In the genomic region with DNA sequence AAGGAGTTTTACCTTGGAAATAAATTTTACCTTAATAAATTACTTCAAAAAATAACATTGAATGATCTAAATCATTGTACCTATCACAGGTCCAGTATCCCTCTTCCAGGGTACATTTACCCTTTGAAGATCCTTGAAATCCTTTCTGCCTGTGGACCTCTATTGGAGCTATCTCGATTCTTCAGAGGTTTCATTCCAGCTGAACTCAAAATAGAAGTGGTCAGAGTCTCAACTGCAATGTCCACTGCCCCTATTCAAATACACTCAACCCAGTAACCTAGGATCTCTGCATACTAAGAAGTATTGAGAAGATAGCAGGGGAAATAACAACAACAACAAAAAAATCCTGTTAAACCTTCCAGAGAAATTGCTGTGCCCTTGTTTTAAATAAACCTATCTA, we compare ENCODE assay signal across 26 cellular contexts. TPM values are rescaled to one million over a fixed set of nuclear protein-coding genes. Genes with fewer than 3 reads are reported as not detected.
DNase-seq lines count a peak whose midpoint lies in the region; ATAC-seq, FAIRE-seq and TF ChIP-seq lines count a peak whose summit lies in the region.
"Had no signal": no experiment of that assay in that cellular context is flagged by ENCODE, and none has a peak within 500 bp of the region (broad histone marks: within the 10 kb centered on the region; RNA-seq: fewer than 3 reads in every experiment).

No MANE protein-coding gene starts in this region.

- TF ChIP-seq POLR2A in gastrocnemius medialis (IDR thresholded peaks at IDR 0.05), result no peak

- intact Hi-C loops in gastrocnemius medialis (cut with DNase I; ENCODE audit: low total_unique reads) (loop anchor here (5.0 kb wide), 1 partner anchor 40 kb away; no protein-coding TSS in a partner anchor), ascending aorta (cut with DNase I) (no loop called here)

- H3K9me3 Mint-ChIP-seq in type B pancreatic cell, result no peaks in the 10 kb centered on the region
- H3K9me3 Mint-ChIP-seq: CD4-positive, CD25-positive, alpha-beta regulatory T cell; CD8-positive, alpha-beta T cell had no signal

- no peak overlapping the region for H3K9ac ChIP-seq in keratinocyte (ENCODE audit: control insufficient read depth, extremely low read depth, insufficient read depth, low read length)
- H3K9ac ChIP-seq: BLaER1, GM23248 had no signal

- no peak overlapping the region for H2AFZ ChIP-seq in keratinocyte (ENCODE audit: control insufficient read depth, low read length)
- H2AFZ ChIP-seq: GM23248 had no signal

- H3K4me1 ChIP-seq in keratinocyte (ENCODE audit: control insufficient read depth, extremely low read depth, insufficient read depth, low read length) (peaks cover 11% of the 10 kb centered on the region), gastrocnemius medialis (peaks cover 60 to 64% of the 10 kb centered on the region in 2 donors), ascending aorta (no peaks in the 10 kb centered on the region)
- H3K4me1 ChIP-seq: Caco-2 had no signal

- H3K4me3 Mint-ChIP-seq in type B pancreatic cell, result no peak overlapping the region
- H3K4me3 Mint-ChIP-seq: B cell; CD4-positive, CD25-positive, alpha-beta regulatory T cell; CD8-positive, alpha-beta T cell had no signal

- in situ Hi-C loops in gastrocnemius medialis (cut with MboI; ENCODE audit: low sequenced_read_pairs in 4 of 4), result no loop called here

- DNase-seq in NCI-H2171 treated with DMSO at 0.1 percent for 48 hours (lab: John Stamatoyannopoulos, UW), result peak; percentile 46
- no peak for DNase-seq in NCI-H2171 (lab: John Stamatoyannopoulos, UW)
- peak; percentile 16 for DNase-seq in cerebellar cortex (ENCODE audit: low spot score)
- DNase-seq in keratinocyte (ENCODE audit: low read depth, low spot score), result no peak
- DNase-seq in gastrocnemius medialis, result no peak
- DNase-seq in NCI-H748 (lab: John Stamatoyannopoulos, UW; ENCODE audit: unreplicated experiment), result no peak
- DNase-seq in ascending aorta (ENCODE audit: low spot score in 2 of 2), result no peak
- DNase-seq in type B pancreatic cell (ENCODE audit: extremely low spot score, unreplicated experiment), result no peak
- DNase-seq: Caco-2; CD4-positive, CD25-positive, alpha-beta regulatory T cell; CD8-positive, alpha-beta T cell; DMS79; EL; GDM1; H7; HCEC 1CT had no signal

- no peaks in the 10 kb centered on the region for H3K9me1 ChIP-seq in keratinocyte (ENCODE audit: control insufficient read depth, extremely low read depth, insufficient read depth, low read length)

- H3K36me3 Mint-ChIP-seq in type B pancreatic cell, result no peaks in the 10 kb centered on the region

- no peak for TF ChIP-seq CTCF in keratinocyte (optimal IDR thresholded peaks at IDR 0.05 in 1 of 3, IDR thresholded peaks at IDR 0.05 in 1 of 3, conservative IDR thresholded peaks at IDR 0.05 in 1 of 3; ENCODE audit: extremely low read depth in 1 of 3, insufficient read depth in 2 of 3, low read length in 3 of 3)
- no peak for TF ChIP-seq CTCF in gastrocnemius medialis (IDR thresholded peaks at IDR 0.05 in 4 of 5, conservative IDR thresholded peaks at IDR 0.05 in 1 of 5)
- no peak for TF ChIP-seq CTCF in ascending aorta (IDR thresholded peaks at IDR 0.05)
- TF ChIP-seq CTCF in type B pancreatic cell (conservative IDR thresholded peaks at IDR 0.05), result no peak

- H3K27me3 ChIP-seq in keratinocyte (ENCODE audit: control insufficient read depth, extremely low read depth, insufficient read depth, low read length) (no peaks in the 10 kb centered on the region), gastrocnemius medialis (no peaks in the 10 kb centered on the region), ascending aorta (no peaks in the 10 kb centered on the region)
- H3K27me3 ChIP-seq: BLaER1 had no signal

- H4K20me1 ChIP-seq in keratinocyte (ENCODE audit: control insufficient read depth, extremely low read depth, insufficient read depth, low read length), result no peaks in the 10 kb centered on the region
- H4K20me1 ChIP-seq: BLaER1 had no signal

- H3K4me3 ChIP-seq in keratinocyte (ENCODE audit: control insufficient read depth in 2 of 3, extremely low read depth in 1 of 3, insufficient read depth in 2 of 3, low read depth in 1 of 3, low read length in 3 of 3) (no peak overlapping the region), gastrocnemius medialis (no peak overlapping the region), ascending aorta (no peak overlapping the region)
- H3K4me3 ChIP-seq: BLaER1, GM12878, GM23248 had no signal

- no peaks in the 10 kb centered on the region for H3K27me3 Mint-ChIP-seq in type B pancreatic cell
- H3K27me3 Mint-ChIP-seq: B cell; CD4-positive, CD25-positive, alpha-beta regulatory T cell had no signal

- no peak for FAIRE-seq in keratinocyte (lab: Jason Lieb, UNC)
- FAIRE-seq: A204.1, D721Med, GM19239, H1 had no signal

- H3K27ac ChIP-seq in keratinocyte (ENCODE audit: control insufficient read depth, insufficient read depth, low read length), result no peak overlapping the region
- peak overlapping the region; percentile 24 to 70 (median 52) for H3K27ac ChIP-seq in gastrocnemius medialis
- no peak overlapping the region for H3K27ac ChIP-seq in ascending aorta
- H3K27ac ChIP-seq: 22Rv1, BLaER1, C4-2B, GM23248 had no signal

- H3K36me3 ChIP-seq in keratinocyte (ENCODE audit: control insufficient read depth in 2 of 2, extremely low read depth in 1 of 2, insufficient read depth in 2 of 2, low read length in 2 of 2) (no peaks in the 10 kb centered on the region), gastrocnemius medialis (peaks cover 0 to 11% of the 10 kb centered on the region in 2 donors), ascending aorta (no peaks in the 10 kb centered on the region)
- H3K36me3 ChIP-seq: BLaER1 had no signal

- H3K79me2 ChIP-seq in keratinocyte (ENCODE audit: control insufficient read depth, insufficient read depth, low read length), result no peaks in the 10 kb centered on the region

- H3K27ac Mint-ChIP-seq in type B pancreatic cell, result no peak overlapping the region
- H3K27ac Mint-ChIP-seq: B cell; CD4-positive, CD25-positive, alpha-beta regulatory T cell; CD8-positive, alpha-beta T cell had no signal

- H3K9me3 ChIP-seq in keratinocyte (ENCODE audit: control insufficient read depth, low read depth, low read length) (no peaks in the 10 kb centered on the region), gastrocnemius medialis (no peaks in the 10 kb centered on the region), ascending aorta (no peaks in the 10 kb centered on the region)
- H3K9me3 ChIP-seq: BLaER1, Caco-2 had no signal

- H3K4me2 ChIP-seq in keratinocyte (ENCODE audit: control insufficient read depth, extremely low read depth, insufficient read depth, low read depth, low read length), result peak overlapping the region; percentile 54
- H3K4me2 ChIP-seq: BLaER1 had no signal

- ATAC-seq in gastrocnemius medialis, result peak in 1 of 2 donors; percentile 59
- ATAC-seq: CD8-positive, alpha-beta T cell; GM12878 had no signal

- peaks cover 11% of the 10 kb centered on the region for H3K4me1 Mint-ChIP-seq in type B pancreatic cell (ENCODE audit: unreplicated experiment)

- dilution Hi-C loops in keratinocyte (cut with MboI; ENCODE audit: extremely low pct_ligation_motif_present, low sequenced_read_pairs), result no loop called here

RNA-seq across cellular contexts. Expression of a gene that starts 9.3 kb away (rescaled TPM):
- 5.4 to 11.1 TPM (median 9.4 TPM) in 3 replicates for polyA plus RNA-seq in keratinocyte
- 30.2 TPM for polyA plus RNA-seq in keratinocyte (2011; ENCODE audit: low read depth)
- polyA plus RNA-seq in keratinocyte (2011; cell fraction: cytosol; rRNA removed), result 1.4 and 2.8 TPM in 2 replicates
- polyA plus RNA-seq in keratinocyte (2011; cell fraction: nucleus; rRNA removed), result 18.6 and 31.7 TPM in 2 replicates
- 5.2 and 15.1 TPM in 2 replicates for polyA plus RNA-seq in keratinocyte (2012; ENCODE audit: low replicate concordance)
- 2.0 to 19.5 TPM (median 11.9 TPM) in 3 replicates for polyA minus RNA-seq in keratinocyte
- 1.2 TPM for polyA minus RNA-seq in keratinocyte (2011; cell fraction: cytosol; rRNA and poly(A)+ RNA removed)
- polyA minus RNA-seq in keratinocyte (2011; cell fraction: nucleus; rRNA and poly(A)+ RNA removed), result 19.1 and 41.3 TPM in 2 replicates
- 100 to 1,000 TPM in 2 of 4 donors, 10 to 100 TPM in 2; 62.8 to 228 (median 123) TPM for total RNA-seq in gastrocnemius medialis
- total RNA-seq in ascending aorta, result 7.8 TPM
- total RNA-seq in type B pancreatic cell (ENCODE audit: low replicate concordance), result 14.6 and 21.7 TPM in 2 replicates

Comparison
In these comparisons a context has a peak if more than half of its experiments do, and no peak if none do; other contexts are left out.
1. DNase-seq: peak in NCI-H2171 treated with DMSO at 0.1 percent for 48 hours (single experiment) and cerebellar cortex (single experiment); none in NCI-H2171 (single experiment), keratinocyte (single experiment), gastrocnemius medialis (0 of 2), NCI-H748 (single experiment), ascending aorta (0 of 2) and type B pancreatic cell (single experiment).
2. H3K27ac ChIP-seq: peak in gastrocnemius medialis (4 of 4); none in keratinocyte (single experiment) and ascending aorta (0 of 2).